Comparison of ENCODE assay signal across 8 cellular contexts in the genomic region with DNA sequence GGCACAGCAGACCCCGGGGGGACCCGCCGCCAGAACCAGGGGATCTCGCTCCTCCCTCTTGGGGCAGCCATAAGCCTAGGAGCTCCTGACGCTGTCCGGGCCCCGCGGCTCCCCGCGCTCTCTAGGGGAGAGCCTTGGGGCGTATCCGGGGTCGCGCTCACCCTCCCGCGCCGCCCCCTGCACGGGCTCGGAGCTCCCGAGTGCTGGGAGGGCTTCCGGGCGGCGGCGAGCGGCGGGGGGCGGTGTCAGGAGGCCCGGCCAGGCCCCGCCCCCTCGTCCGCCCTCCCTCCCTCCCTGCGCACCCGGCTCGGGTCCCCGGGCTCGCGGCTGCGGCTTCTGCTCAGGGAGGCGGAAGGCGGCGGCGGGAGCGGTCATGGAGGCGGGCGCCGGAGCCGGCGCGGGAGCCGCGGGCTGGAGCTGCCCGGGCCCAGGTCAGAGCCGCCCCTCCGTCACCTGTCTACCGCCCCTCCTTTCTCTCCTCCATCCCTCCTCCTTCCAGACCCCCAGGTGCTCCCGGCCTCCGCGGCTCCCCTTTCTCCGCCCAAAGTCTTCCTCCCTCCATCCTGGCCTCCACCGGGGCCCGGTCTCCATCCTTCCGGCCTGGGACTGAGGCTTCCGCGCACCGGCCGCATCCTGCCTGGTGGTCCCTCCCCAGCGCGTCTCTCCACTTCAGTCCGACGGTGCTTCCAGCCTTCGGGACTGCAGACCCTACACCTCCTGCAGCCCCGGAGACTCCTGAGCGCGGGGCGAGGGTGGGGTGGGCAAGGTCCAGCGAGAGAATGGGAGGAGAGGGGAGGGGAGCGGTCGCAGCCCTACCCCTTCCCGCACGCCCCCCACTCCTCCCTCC.
A peak's percentile ranks its signal among the peaks of the same experiment; 100 is the strongest.
DNase-seq lines count a peak whose midpoint lies in the region; ATAC-seq and TF ChIP-seq lines count a peak whose summit lies in the region.

No MANE protein-coding gene starts in this region.

- H3K4me1 ChIP-seq in NT2/D1 (ENCODE audit: insufficient read depth, insufficient read length) (peaks cover 6% of the 10 kb centered on the region), muscle layer of duodenum (ENCODE audit: control insufficient read depth in 1 of 2, insufficient read depth in 2 of 2, low read length in 2 of 2) (peaks cover 0 to 11% of the 10 kb centered on the region in 2 donors)

- peak; percentile 43 for TF ChIP-seq POLR2A in GM19099 (IDR thresholded peaks at IDR 0.05; ENCODE audit: extremely low read depth, insufficient read length, low read depth)

- H3K4me3 ChIP-seq in NT2/D1 (ENCODE audit: insufficient read length, low read depth) (peak overlapping the region; percentile 72), epithelial cell of esophagus (ENCODE audit: low read length) (peak overlapping the region; percentile 56), muscle layer of duodenum (ENCODE audit: low read depth in 1 of 2, low read length in 2 of 2) (peak overlapping the region; percentile 62 to 86)

- H3K9ac ChIP-seq in NT2/D1 (ENCODE audit: insufficient read length, low read depth), result peak overlapping the region; percentile 80

- DNase-seq in AML-193 (lab: John Stamatoyannopoulos, UW) (peak; percentile 26 to 32), NT2/D1 (ENCODE audit: low read depth, low spot score) (peak; percentile 43), activated T-cell treated with anti-CD3 and anti-CD28 coated beads for 1 hour (ENCODE audit: low read depth) (peak; percentile 68), epithelial cell of esophagus (ENCODE audit: low read depth) (peak; percentile 67)
- peak; percentile 50 to 59 for DNase-seq in stimulated activated CD8-positive, alpha-beta memory T cell treated with anti-CD3 and anti-CD28 coated beads, Interleukin-7, amount 100 ng/mL, for 1 hour (ENCODE audit: low read depth in 2 of 2)

- H3K27me3 ChIP-seq in NT2/D1 (ENCODE audit: insufficient read depth, insufficient read length) (peaks cover 17% of the 10 kb centered on the region), muscle layer of duodenum (ENCODE audit: low read depth, low read length) (peaks cover 3% of the 10 kb centered on the region)

- H3K9me3 ChIP-seq in NT2/D1 (ENCODE audit: insufficient read depth, low read length) (no peaks in the 10 kb centered on the region), muscle layer of duodenum (ENCODE audit: control insufficient read depth in 1 of 2, low read length in 2 of 2) (no peaks in the 10 kb centered on the region)

- peaks cover 9% of the 10 kb centered on the region for H3K36me3 ChIP-seq in NT2/D1 (ENCODE audit: insufficient read depth, insufficient read length, low read length)
- peaks cover 0 to 5% of the 10 kb centered on the region in 2 donors for H3K36me3 ChIP-seq in muscle layer of duodenum (ENCODE audit: control insufficient read depth in 1 of 2, insufficient read depth in 2 of 2, low read length in 2 of 2)

- ATAC-seq in HG03342 (IDR thresholded peaks at IDR 0.05; ENCODE audit: unreplicated experiment), result peak; percentile 72

- H3K27ac ChIP-seq in muscle layer of duodenum (ENCODE audit: low read length), result no peak overlapping the region

- TF ChIP-seq CTCF in epithelial cell of esophagus (IDR thresholded peaks at IDR 0.05; ENCODE audit: insufficient read depth, low read depth, low read length, missing control alignments), result no peak
